In the genomic region with DNA sequence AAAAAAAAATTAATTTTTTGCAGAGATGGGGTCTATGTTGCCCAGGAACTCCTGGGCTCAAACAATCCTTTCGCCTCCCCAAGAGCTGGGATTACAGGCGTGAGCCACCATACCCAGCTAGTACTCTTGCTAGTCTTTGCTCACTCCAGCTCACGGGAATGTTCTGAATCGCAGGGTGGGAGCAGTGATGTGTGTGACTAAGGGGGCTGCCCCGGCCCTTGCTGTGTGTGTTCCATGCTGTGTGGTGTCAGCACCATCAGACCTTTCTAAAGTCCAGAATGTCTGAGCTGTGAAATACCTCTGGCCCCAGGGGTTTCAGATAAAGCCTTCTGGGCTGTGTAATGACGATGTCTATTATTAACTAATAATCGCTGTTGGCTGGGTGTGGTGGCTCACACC, we compare ENCODE assay signal across 1 cellular context.
TF ChIP-seq lines count a peak whose summit lies in the region.

No MANE protein-coding gene starts in this region.

TF ChIP-seq in SK-N-SH, 30 proteins besides CTCF, POLR2A, EP300 and RAD21 (continued from another document):
- TF ChIP-seq, protein P1, sequence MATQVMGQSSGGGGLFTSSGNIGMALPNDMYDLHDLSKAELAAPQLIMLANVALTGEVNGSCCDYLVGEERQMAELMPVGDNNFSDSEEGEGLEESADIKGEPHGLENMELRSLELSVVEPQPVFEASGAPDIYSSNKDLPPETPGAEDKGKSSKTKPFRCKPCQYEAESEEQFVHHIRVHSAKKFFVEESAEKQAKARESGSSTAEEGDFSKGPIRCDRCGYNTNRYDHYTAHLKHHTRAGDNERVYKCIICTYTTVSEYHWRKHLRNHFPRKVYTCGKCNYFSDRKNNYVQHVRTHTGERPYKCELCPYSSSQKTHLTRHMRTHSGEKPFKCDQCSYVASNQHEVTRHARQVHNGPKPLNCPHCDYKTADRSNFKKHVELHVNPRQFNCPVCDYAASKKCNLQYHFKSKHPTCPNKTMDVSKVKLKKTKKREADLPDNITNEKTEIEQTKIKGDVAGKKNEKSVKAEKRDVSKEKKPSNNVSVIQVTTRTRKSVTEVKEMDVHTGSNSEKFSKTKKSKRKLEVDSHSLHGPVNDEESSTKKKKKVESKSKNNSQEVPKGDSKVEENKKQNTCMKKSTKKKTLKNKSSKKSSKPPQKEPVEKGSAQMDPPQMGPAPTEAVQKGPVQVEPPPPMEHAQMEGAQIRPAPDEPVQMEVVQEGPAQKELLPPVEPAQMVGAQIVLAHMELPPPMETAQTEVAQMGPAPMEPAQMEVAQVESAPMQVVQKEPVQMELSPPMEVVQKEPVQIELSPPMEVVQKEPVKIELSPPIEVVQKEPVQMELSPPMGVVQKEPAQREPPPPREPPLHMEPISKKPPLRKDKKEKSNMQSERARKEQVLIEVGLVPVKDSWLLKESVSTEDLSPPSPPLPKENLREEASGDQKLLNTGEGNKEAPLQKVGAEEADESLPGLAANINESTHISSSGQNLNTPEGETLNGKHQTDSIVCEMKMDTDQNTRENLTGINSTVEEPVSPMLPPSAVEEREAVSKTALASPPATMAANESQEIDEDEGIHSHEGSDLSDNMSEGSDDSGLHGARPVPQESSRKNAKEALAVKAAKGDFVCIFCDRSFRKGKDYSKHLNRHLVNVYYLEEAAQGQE (IDR thresholded peaks at IDR 0.05; ENCODE audit: low read depth, low read length): no peak
- TF ChIP-seq, protein P2, sequence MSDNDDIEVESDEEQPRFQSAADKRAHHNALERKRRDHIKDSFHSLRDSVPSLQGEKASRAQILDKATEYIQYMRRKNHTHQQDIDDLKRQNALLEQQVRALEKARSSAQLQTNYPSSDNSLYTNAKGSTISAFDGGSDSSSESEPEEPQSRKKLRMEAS (IDR thresholded peaks at IDR 0.05; ENCODE audit: low read depth): no peak
- TF ChIP-seq, protein P3, sequence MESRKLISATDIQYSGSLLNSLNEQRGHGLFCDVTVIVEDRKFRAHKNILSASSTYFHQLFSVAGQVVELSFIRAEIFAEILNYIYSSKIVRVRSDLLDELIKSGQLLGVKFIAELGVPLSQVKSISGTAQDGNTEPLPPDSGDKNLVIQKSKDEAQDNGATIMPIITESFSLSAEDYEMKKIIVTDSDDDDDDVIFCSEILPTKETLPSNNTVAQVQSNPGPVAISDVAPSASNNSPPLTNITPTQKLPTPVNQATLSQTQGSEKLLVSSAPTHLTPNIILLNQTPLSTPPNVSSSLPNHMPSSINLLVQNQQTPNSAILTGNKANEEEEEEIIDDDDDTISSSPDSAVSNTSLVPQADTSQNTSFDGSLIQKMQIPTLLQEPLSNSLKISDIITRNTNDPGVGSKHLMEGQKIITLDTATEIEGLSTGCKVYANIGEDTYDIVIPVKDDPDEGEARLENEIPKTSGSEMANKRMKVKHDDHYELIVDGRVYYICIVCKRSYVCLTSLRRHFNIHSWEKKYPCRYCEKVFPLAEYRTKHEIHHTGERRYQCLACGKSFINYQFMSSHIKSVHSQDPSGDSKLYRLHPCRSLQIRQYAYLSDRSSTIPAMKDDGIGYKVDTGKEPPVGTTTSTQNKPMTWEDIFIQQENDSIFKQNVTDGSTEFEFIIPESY (IDR thresholded peaks at IDR 0.05; ENCODE audit: borderline replicate concordance, low read depth): no peak
- no peak for TF ChIP-seq NFIC (IDR thresholded peaks at IDR 0.05; ENCODE audit: borderline replicate concordance)
- TF ChIP-seq, protein P4, sequence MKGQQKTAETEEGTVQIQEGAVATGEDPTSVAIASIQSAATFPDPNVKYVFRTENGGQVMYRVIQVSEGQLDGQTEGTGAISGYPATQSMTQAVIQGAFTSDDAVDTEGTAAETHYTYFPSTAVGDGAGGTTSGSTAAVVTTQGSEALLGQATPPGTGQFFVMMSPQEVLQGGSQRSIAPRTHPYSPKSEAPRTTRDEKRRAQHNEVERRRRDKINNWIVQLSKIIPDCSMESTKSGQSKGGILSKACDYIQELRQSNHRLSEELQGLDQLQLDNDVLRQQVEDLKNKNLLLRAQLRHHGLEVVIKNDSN (IDR thresholded peaks at IDR 0.05; ENCODE audit: borderline replicate concordance, low read depth): no peak
- TF ChIP-seq POLR2AphosphoS5 (IDR thresholded peaks at IDR 0.05; ENCODE audit: low read depth, low read length): no peak
- TF ChIP-seq SIN3A (IDR thresholded peaks at IDR 0.05; ENCODE audit: borderline replicate concordance, low read depth, low read length): no peak
- TF ChIP-seq ELF1 (IDR thresholded peaks at IDR 0.05): no peak
- no peak for TF ChIP-seq RCOR1 (IDR thresholded peaks at IDR 0.05; ENCODE audit: low read length)
- TF ChIP-seq TCF12 (IDR thresholded peaks at IDR 0.05): no peak
- TF ChIP-seq, protein P5, sequence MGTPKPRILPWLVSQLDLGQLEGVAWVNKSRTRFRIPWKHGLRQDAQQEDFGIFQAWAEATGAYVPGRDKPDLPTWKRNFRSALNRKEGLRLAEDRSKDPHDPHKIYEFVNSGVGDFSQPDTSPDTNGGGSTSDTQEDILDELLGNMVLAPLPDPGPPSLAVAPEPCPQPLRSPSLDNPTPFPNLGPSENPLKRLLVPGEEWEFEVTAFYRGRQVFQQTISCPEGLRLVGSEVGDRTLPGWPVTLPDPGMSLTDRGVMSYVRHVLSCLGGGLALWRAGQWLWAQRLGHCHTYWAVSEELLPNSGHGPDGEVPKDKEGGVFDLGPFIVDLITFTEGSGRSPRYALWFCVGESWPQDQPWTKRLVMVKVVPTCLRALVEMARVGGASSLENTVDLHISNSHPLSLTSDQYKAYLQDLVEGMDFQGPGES (IDR thresholded peaks at IDR 0.05; ENCODE audit: low read depth, low read length): no peak
- no peak for TF ChIP-seq YY1 (IDR thresholded peaks at IDR 0.05; ENCODE audit: low read depth)
- no peak for TF ChIP-seq TEAD4 (IDR thresholded peaks at IDR 0.05; ENCODE audit: borderline replicate concordance, insufficient read depth)
- TF ChIP-seq SMC3 (IDR thresholded peaks at IDR 0.05; ENCODE audit: low read depth, low read length): no peak
- TF ChIP-seq FOXM1 (IDR thresholded peaks at IDR 0.05; ENCODE audit: low read depth): no peak
- TF ChIP-seq FOXJ3 (CRISPR knock-in tag; IDR thresholded peaks at IDR 0.05): no peak
- TF ChIP-seq MEF2A (IDR thresholded peaks at IDR 0.05; ENCODE audit: borderline replicate concordance, low read depth): no peak
